20 cellular contexts compared by ENCODE assay signal in genomic region chr16:1779234-1779701, GRCh38. TPM values are rescaled to one million over a fixed set of nuclear protein-coding genes. Genes with fewer than 3 reads are reported as not detected.
DNase-seq lines count a peak whose midpoint lies in the region; ATAC-seq, FAIRE-seq and TF ChIP-seq lines count a peak whose summit lies in the region.
"Had no signal": no experiment of that assay in that cellular context is flagged by ENCODE, and none has a peak within 500 bp of the region (broad histone marks: within the 10 kb centered on the region; RNA-seq: fewer than 3 reads in every experiment).

No MANE protein-coding gene starts in this region.

- H3K36me3 Mint-ChIP-seq in activated T-cell treated with anti-CD3 and anti-CD28 coated beads, Interleukin-2, amount 50 U/mL, for 24 hours (ENCODE audit: low read depth): peaks cover 50% of the 10 kb centered on the region
- H3K36me3 Mint-ChIP-seq in activated T-cell treated with anti-CD3 and anti-CD28 coated beads, Interleukin-2, amount 50 U/mL, for 72 hours (ENCODE audit: insufficient read depth in 2 of 2): peaks cover 0 to 2% of the 10 kb centered on the region in 2 donors
- peaks cover 46% of the 10 kb centered on the region for H3K36me3 Mint-ChIP-seq in effector memory CD8-positive, alpha-beta T cell (ENCODE audit: insufficient read depth)
- H3K36me3 Mint-ChIP-seq: CD4-positive, CD25-positive, alpha-beta regulatory T cell had no signal

- no peak overlapping the region for H3K4me3 Mint-ChIP-seq in activated T-cell treated with anti-CD3 and anti-CD28 coated beads, Interleukin-2, amount 50 U/mL, for 24 hours
- no peak overlapping the region for H3K4me3 Mint-ChIP-seq in activated T-cell treated with anti-CD3 and anti-CD28 coated beads, Interleukin-2, amount 50 U/mL, for 72 hours
- H3K4me3 Mint-ChIP-seq in effector memory CD8-positive, alpha-beta T cell: peak overlapping the region in 1 of 2 donors; percentile 11

- no peaks in the 10 kb centered on the region for H3K27me3 Mint-ChIP-seq in activated T-cell treated with anti-CD3 and anti-CD28 coated beads, Interleukin-2, amount 50 U/mL, for 24 hours
- H3K27me3 Mint-ChIP-seq in activated T-cell treated with anti-CD3 and anti-CD28 coated beads, Interleukin-2, amount 50 U/mL, for 72 hours (ENCODE audit: low read depth): no peaks in the 10 kb centered on the region
- no peaks in the 10 kb centered on the region for H3K27me3 Mint-ChIP-seq in effector memory CD8-positive, alpha-beta T cell
- H3K27me3 Mint-ChIP-seq: activated T-helper 17 cell treated with anti-CD3 and anti-CD28 coated beads, Interleukin-2, amount 50 U/mL, for 72 hours; CD4-positive, CD25-positive, alpha-beta regulatory T cell; progenitor cell of endocrine pancreas had no signal

- in situ Hi-C loops in gastrocnemius medialis (cut with MboI; ENCODE audit: low sequenced_read_pairs in 4 of 4): no loop called here

- TF ChIP-seq CTCF in HEK293 (tag by site-specific recombination; IDR thresholded peaks at IDR 0.05) (no peak), gastrocnemius medialis (IDR thresholded peaks at IDR 0.05 in 4 of 5, conservative IDR thresholded peaks at IDR 0.05 in 1 of 5) (no peak), kidney (IDR thresholded peaks at IDR 0.05; ENCODE audit: borderline replicate concordance, extremely low read depth, insufficient read depth) (no peak)

- H3K9ac ChIP-seq in kidney (ENCODE audit: low read length in 2 of 2): no peak overlapping the region

- H3K27ac ChIP-seq in HEK293 (ENCODE audit: extremely low read depth, low read depth, low read length) (peak overlapping the region; percentile 53), gastrocnemius medialis (peak overlapping the region; percentile 11 to 92 (median 51)), kidney (ENCODE audit: low read depth in 2 of 2, low read length in 2 of 2) (no peak overlapping the region)
- H3K27ac ChIP-seq: suprapubic skin had no signal

- H3K9me3 ChIP-seq in HEK293 (ENCODE audit: control insufficient read depth, insufficient read depth, low read depth, low read length): no peaks in the 10 kb centered on the region
- H3K9me3 ChIP-seq in gastrocnemius medialis: no peaks in the 10 kb centered on the region
- H3K9me3 ChIP-seq in kidney (ENCODE audit: control insufficient read depth in 1 of 2, low read length in 2 of 2): no peaks in the 10 kb centered on the region
- H3K9me3 ChIP-seq: suprapubic skin had no signal

- H3K36me3 ChIP-seq in HEK293 (ENCODE audit: control insufficient read depth in 2 of 2, insufficient read depth in 1 of 2, low read length in 2 of 2) (peaks cover 8 to 68% of the 10 kb centered on the region in 2 experiments; a peak in 2 of 3 replicates), gastrocnemius medialis (peaks cover 0 to 38% of the 10 kb centered on the region in 2 donors), kidney (ENCODE audit: control insufficient read depth in 1 of 2, insufficient read depth in 2 of 2, low read length in 2 of 2) (peaks cover 4 to 9% of the 10 kb centered on the region in 2 donors)

- H3K4me1 ChIP-seq in HEK293 (ENCODE audit: control insufficient read depth, insufficient read depth, low read length) (peaks cover 8% of the 10 kb centered on the region), gastrocnemius medialis (peaks cover 33 to 39% of the 10 kb centered on the region in 2 donors), kidney (ENCODE audit: control insufficient read depth in 1 of 2, insufficient read depth in 1 of 2, low read depth in 1 of 2, low read length in 2 of 2) (peaks cover 14 to 21% of the 10 kb centered on the region in 2 donors)

- H3K4me3 ChIP-seq in HEK293 (ENCODE audit: low read depth, low read length): no peak overlapping the region
- H3K4me3 ChIP-seq in gastrocnemius medialis: no peak overlapping the region
- no peak overlapping the region for H3K4me3 ChIP-seq in kidney (ENCODE audit: low read length in 2 of 2)
- H3K4me3 ChIP-seq: smooth muscle cell, suprapubic skin had no signal

- DNase-seq in activated T-cell treated with anti-CD3 and anti-CD28 coated beads, Interleukin-2, amount 50 U/mL, for 24 hours: no peak
- no peak for DNase-seq in activated T-cell treated with anti-CD3 and anti-CD28 coated beads, Interleukin-2, amount 50 U/mL, for 72 hours
- DNase-seq in effector memory CD8-positive, alpha-beta T cell: no peak
- DNase-seq in gastrocnemius medialis (no peak), kidney (no peak), NCI-H2081 treated with DMSO at 0.1 percent for 48 hours (lab: John Stamatoyannopoulos, UW) (no peak)
- DNase-seq: anterior cingulate cortex; CD4-positive, CD25-positive, alpha-beta regulatory T cell; DMS53; naive thymus-derived CD4-positive, alpha-beta T cell; NCI-H1694 treated with DMSO at 0.1 percent for 48 hours; NCI-H345; SHP77; stimulated activated CD4-positive, alpha-beta T cell treated with anti-CD3 and anti-CD28 coated beads, Interleukin-4, amount 100 ng/mL, for 4 hours had no signal

- peaks cover 27% of the 10 kb centered on the region for H3K4me1 Mint-ChIP-seq in activated T-cell treated with anti-CD3 and anti-CD28 coated beads, Interleukin-2, amount 50 U/mL, for 24 hours (ENCODE audit: low read depth)
- peaks cover 20% of the 10 kb centered on the region for H3K4me1 Mint-ChIP-seq in activated T-cell treated with anti-CD3 and anti-CD28 coated beads, Interleukin-2, amount 50 U/mL, for 72 hours (ENCODE audit: low read depth)
- peaks cover 11 to 17% of the 10 kb centered on the region in 2 donors for H3K4me1 Mint-ChIP-seq in effector memory CD8-positive, alpha-beta T cell (ENCODE audit: low read depth in 2 of 2)
- H3K4me1 Mint-ChIP-seq: activated T-helper 17 cell treated with anti-CD3 and anti-CD28 coated beads, Interleukin-2, amount 50 U/mL, for 72 hours had no signal

- POLR2A ChIA-PET in HEK293 (lab: Yijun Ruan, JAX): interaction anchor here (1.8 to 5.2 kb wide), 2 partner anchors 9 to 48 kb away, joined by 5 to 113 read pairs; partner anchors contain the start of genes EME2, FAHD1, HAGH and MRPS34

- intact Hi-C loops in gastrocnemius medialis (cut with DNase I; ENCODE audit: low total_unique reads): loop anchor here (10.0 kb wide), 1 partner anchor 436 kb away; the partner anchor contains the start of genes BRICD5 and PGP
- intact Hi-C loops in kidney (cut with DNase I): no loop called here

- TF ChIP-seq POLR2A in gastrocnemius medialis (IDR thresholded peaks at IDR 0.05): no peak

- H3K27ac Mint-ChIP-seq in activated T-cell treated with anti-CD3 and anti-CD28 coated beads, Interleukin-2, amount 50 U/mL, for 24 hours: peak overlapping the region; percentile 85
- H3K27ac Mint-ChIP-seq in activated T-cell treated with anti-CD3 and anti-CD28 coated beads, Interleukin-2, amount 50 U/mL, for 72 hours: no peak overlapping the region
- peak overlapping the region; percentile 33 to 79 for H3K27ac Mint-ChIP-seq in effector memory CD8-positive, alpha-beta T cell
- H3K27ac Mint-ChIP-seq: activated T-helper 17 cell treated with anti-CD3 and anti-CD28 coated beads, Interleukin-2, amount 50 U/mL, for 72 hours; CD4-positive, CD25-positive, alpha-beta regulatory T cell; progenitor cell of endocrine pancreas had no signal

- FAIRE-seq in kidney (lab: Jason Lieb, UNC): no peak

- ATAC-seq in activated T-cell treated with anti-CD3 and anti-CD28 coated beads, Interleukin-2, amount 50 U/mL, for 72 hours (replicated peaks in 1 of 2): no peak
- no peak for ATAC-seq in effector memory CD8-positive, alpha-beta T cell (replicated peaks)
- no peak for ATAC-seq in gastrocnemius medialis
- ATAC-seq in GM18498 (IDR thresholded peaks at IDR 0.05; ENCODE audit: unreplicated experiment): no peak
- ATAC-seq: activated T-helper 17 cell treated with anti-CD3 and anti-CD28 coated beads, Interleukin-2, amount 50 U/mL, for 72 hours; naive thymus-derived CD4-positive, alpha-beta T cell had no signal

- H3K9me3 Mint-ChIP-seq in activated T-cell treated with anti-CD3 and anti-CD28 coated beads, Interleukin-2, amount 50 U/mL, for 24 hours: no peaks in the 10 kb centered on the region
- no peaks in the 10 kb centered on the region for H3K9me3 Mint-ChIP-seq in activated T-cell treated with anti-CD3 and anti-CD28 coated beads, Interleukin-2, amount 50 U/mL, for 72 hours
- no peaks in the 10 kb centered on the region for H3K9me3 Mint-ChIP-seq in effector memory CD8-positive, alpha-beta T cell
- H3K9me3 Mint-ChIP-seq: activated T-helper 17 cell treated with anti-CD3 and anti-CD28 coated beads, Interleukin-2, amount 50 U/mL, for 72 hours; CD4-positive, CD25-positive, alpha-beta regulatory T cell; naive thymus-derived CD4-positive, alpha-beta T cell had no signal

- CTCF ChIA-PET in HEK293 (lab: Yijun Ruan, JAX): no interaction called here

- H3K27me3 ChIP-seq in gastrocnemius medialis: no peaks in the 10 kb centered on the region
- H3K27me3 ChIP-seq: suprapubic skin had no signal

TF ChIP-seq in HEK293, 187 proteins besides CTCF, POLR2A, EP300 and RAD21 (continues in another document):
- TF ChIP-seq ZNF121 (tag by site-specific recombination; IDR thresholded peaks at IDR 0.05) (no peak), ZNF266 (tag by site-specific recombination; IDR thresholded peaks at IDR 0.05; ENCODE audit: low read depth) (no peak), ZNF629 (tag by site-specific recombination; IDR thresholded peaks at IDR 0.05) (no peak), GLIS1 (tag by site-specific recombination; IDR thresholded peaks at IDR 0.05) (peak; percentile 99), ZSCAN16 (tag by site-specific recombination; IDR thresholded peaks at IDR 0.05) (no peak)

RNA-seq across cellular contexts. Expression of gene SPSB3, which starts 3.1 kb away (rescaled TPM):
- 10 to 100 TPM; 37.1 to 40.1 TPM for total RNA-seq in activated T-cell treated with anti-CD3 and anti-CD28 coated beads, Interleukin-2, amount 50 U/mL, for 72 hours
- 100 to 1,000 TPM in 1 of 4 donors, 10 to 100 TPM in 3; 86.2 to 161 (median 88.3) TPM for total RNA-seq in gastrocnemius medialis
- 57.7 TPM for total RNA-seq in kidney
- 55.1 TPM for polyA plus RNA-seq in kidney (ENCODE audit: insufficient read depth, low read depth, low replicate concordance)

RNA-seq across cellular contexts. Expression of gene NUBP2, which starts 3.5 kb away (rescaled TPM):
- total RNA-seq in activated T-cell treated with anti-CD3 and anti-CD28 coated beads, Interleukin-2, amount 50 U/mL, for 72 hours: 10 to 100 TPM; 47.8 to 50.1 TPM
- total RNA-seq in gastrocnemius medialis: 100 to 1,000 TPM in 1 of 4 donors, 10 to 100 TPM in 3; 77.3 to 163 (median 80.7) TPM
- 42.8 TPM for total RNA-seq in kidney
- polyA plus RNA-seq in kidney (ENCODE audit: insufficient read depth, low read depth, low replicate concordance): 71.1 TPM

RNA-seq across cellular contexts. Expression of gene MRPS34, which starts 6.3 kb away (rescaled TPM):
- 100 to 1,000 TPM in 1 of 2 donors, 10 to 100 TPM in 1; 86.0 to 123 TPM for total RNA-seq in activated T-cell treated with anti-CD3 and anti-CD28 coated beads, Interleukin-2, amount 50 U/mL, for 72 hours
- total RNA-seq in gastrocnemius medialis (100 to 1,000 TPM in 2 of 4 donors, 10 to 100 TPM in 2; 65.4 to 120 (median 90.0) TPM), kidney (61.7 TPM)
- 187 TPM for polyA plus RNA-seq in kidney (ENCODE audit: insufficient read depth, low read depth, low replicate concordance)

RNA-seq across cellular contexts. Expression of gene EME2, which starts 6.7 kb away (rescaled TPM):
- total RNA-seq in activated T-cell treated with anti-CD3 and anti-CD28 coated beads, Interleukin-2, amount 50 U/mL, for 72 hours: 10 to 100 TPM; 14.4 to 18.6 TPM
- 1 to 10 TPM; 2.1 to 9.2 (median 6.2) TPM for total RNA-seq in gastrocnemius medialis
- total RNA-seq in kidney: 23.8 TPM
- 5.1 TPM for polyA plus RNA-seq in kidney (ENCODE audit: insufficient read depth, low read depth, low replicate concordance)

RNA-seq across cellular contexts. Expression of gene NME3, which starts 7.9 kb away (rescaled TPM):
- 10 to 100 TPM; 55.0 to 56.1 TPM for total RNA-seq in activated T-cell treated with anti-CD3 and anti-CD28 coated beads, Interleukin-2, amount 50 U/mL, for 72 hours
- total RNA-seq in gastrocnemius medialis: 10 to 100 TPM; 18.1 to 41.4 (median 34.2) TPM
- 70.8 TPM for total RNA-seq in kidney
- polyA plus RNA-seq in kidney (ENCODE audit: insufficient read depth, low read depth, low replicate concordance): 123 TPM

Comparison
In these comparisons a context has a peak if more than half of its experiments do, and no peak if none do; other contexts are left out.
1. H3K27ac ChIP-seq: peak in HEK293 (single experiment) and gastrocnemius medialis (4 of 4); none in kidney (0 of 2).